8 cellular contexts compared by ENCODE assay signal in genomic region chr14:70254476-70254961, GRCh38.
A peak's percentile ranks its signal among the peaks of the same experiment; 100 is the strongest.
DNase-seq lines count a peak whose midpoint lies in the region; ATAC-seq, FAIRE-seq and TF ChIP-seq lines count a peak whose summit lies in the region.

No MANE protein-coding gene starts in this region.

- 0 out of 3 replicates have a peak, but pooled peaks cover 6% of the 10 kb centered on the region for H3K9me3 ChIP-seq in A549
- no peaks in the 10 kb centered on the region for H3K9me3 ChIP-seq in sigmoid colon

- CTCF ChIA-PET in A549 (lab: Yijun Ruan, JAX): interaction anchor here (1.1 to 1.3 kb wide), 2 partner anchors 63 to 436 kb away, joined by 3 read pairs; no protein-coding TSS in a partner anchor

- H3K4me2 ChIP-seq in A549: peak overlapping the region; percentile 96

- WGBS in A549 (ENCODE audit: missing lambda C conversion rate): 2% methylated on average over 11 of the region's 31 CpGs
- 0 to 1% methylated on average over 31 of the region's 31 CpGs for WGBS in sigmoid colon, 2 donors

- H3K4me1 ChIP-seq in A549 (no peaks in the 10 kb centered on the region), sigmoid colon (peaks cover 0 to 3% (median 2%) of the 10 kb centered on the region in 4 donors)

- intact Hi-C loops in left ventricle myocardium superior (cut with micrococcal nuclease): no loop called here
- intact Hi-C loops in sigmoid colon (cut with DNase I): no loop called here

- TF ChIP-seq RAD21 in A549 (conservative IDR thresholded peaks at IDR 0.05 in 1 of 2, IDR thresholded peaks at IDR 0.05 in 1 of 2): no peak

- ATAC-seq in A549 (peak; percentile 92 to 95), left ventricle myocardium superior (peak; percentile 57)

- H3K27ac ChIP-seq in A549: peak overlapping the region; percentile 77 to 94
- H3K27ac ChIP-seq in sigmoid colon: no peak overlapping the region

- DNase-seq in A549 (ENCODE audit: low read depth in 1 of 2, low spot score in 1 of 2) (peak in 1 of 2 experiments; percentile 56), GM12865 (ENCODE audit: low read depth) (peak; percentile 73), LoVo (ENCODE audit: low spot score) (peak; percentile 77), left ventricle myocardium superior (peak; percentile 61), sigmoid colon (no peak), putamen (ENCODE audit: low spot score) (no peak)
- peak; percentile 50 for DNase-seq in activated CD8-positive, alpha-beta memory T cell treated with anti-CD3 and anti-CD28 coated beads, Interleukin-2, amount 50 U/mL, for 48 hours
- DNase-seq in activated CD4-positive, CD25-positive, alpha-beta regulatory T cell (lab: John Stamatoyannopoulos, UW): no peak

- H3K4me3 ChIP-seq in A549 (peak overlapping the region; percentile 55), GM12865 (ENCODE audit: low read depth, low read length) (peak overlapping the region; percentile 52), sigmoid colon (peak overlapping the region; percentile 12 to 51 (median 39))

- TF ChIP-seq CTCF in A549 (IDR thresholded peaks at IDR 0.05) (no peak), GM12865 (IDR thresholded peaks at IDR 0.05; ENCODE audit: insufficient read depth, low read depth, low read length, missing control alignments) (no peak), sigmoid colon (IDR thresholded peaks at IDR 0.05) (no peak)

- TF ChIP-seq POLR2A in A549 (IDR thresholded peaks at IDR 0.05; ENCODE audit: low read length) (0 out of 2 replicates have a peak, but pooled peaks have one; percentile 15), sigmoid colon (IDR thresholded peaks at IDR 0.05) (no peak)

- TF ChIP-seq EP300 in A549 (IDR thresholded peaks at IDR 0.05) (no peak), sigmoid colon (IDR thresholded peaks at IDR 0.05) (no peak)

- POLR2A ChIA-PET in A549 (lab: Yijun Ruan, JAX): interaction anchor here (0.9 kb wide), 1 partner anchor 375 kb away, joined by 3 read pairs; the partner anchor contains the start of gene SMOC1

- no peak for FAIRE-seq in A549 (lab: Jason Lieb, UNC)

- H3K36me3 ChIP-seq in sigmoid colon: no peaks in the 10 kb centered on the region

- peaks cover 5 to 30% (median 14%) of the 10 kb centered on the region in 3 donors for H3K27me3 ChIP-seq in sigmoid colon

TF ChIP-seq in A549, 52 proteins besides CTCF, POLR2A, EP300 and RAD21:
- TF ChIP-seq BCL3 (IDR thresholded peaks at IDR 0.05) (no peak), PHF8 (IDR thresholded peaks at IDR 0.05; ENCODE audit: borderline replicate concordance, low read depth) (no peak), KDM1A (IDR thresholded peaks at IDR 0.05; ENCODE audit: low read depth) (no peak), RARB (CRISPR knock-in tag; IDR thresholded peaks at IDR 0.05) (no peak), EHF (CRISPR knock-in tag; IDR thresholded peaks at IDR 0.05) (no peak), FOXS1 (CRISPR knock-in tag; IDR thresholded peaks at IDR 0.05) (no peak), HOXB13 (CRISPR knock-in tag; IDR thresholded peaks at IDR 0.05; ENCODE audit: low read depth) (no peak), CEBPB (IDR thresholded peaks at IDR 0.05) (no peak), PBX3 (IDR thresholded peaks at IDR 0.05) (no peak), CBX2 (IDR thresholded peaks at IDR 0.05; ENCODE audit: borderline replicate concordance, low read depth) (no peak), RFX5 (IDR thresholded peaks at IDR 0.05) (no peak), CBX8 (IDR thresholded peaks at IDR 0.05) (peak; percentile 57; the same call in 1 of the 2 replicates), MAFK (IDR thresholded peaks at IDR 0.05; ENCODE audit: partially characterized antibody) (no peak), POLR2AphosphoS2 (conservative IDR thresholded peaks at IDR 0.05; ENCODE audit: low read length) (no peak), FOSB (CRISPR knock-in tag; IDR thresholded peaks at IDR 0.05) (no peak), E2F6 (IDR thresholded peaks at IDR 0.05; ENCODE audit: borderline replicate concordance, low read depth) (0 out of 2 replicates have a peak, but pooled peaks have one; percentile 43), ZSCAN20 (CRISPR knock-in tag; IDR thresholded peaks at IDR 0.05) (no peak), CHD4 (IDR thresholded peaks at IDR 0.05; ENCODE audit: borderline replicate concordance) (no peak), RNF2 (IDR thresholded peaks at IDR 0.05; ENCODE audit: borderline replicate concordance, low read depth) (peak; percentile 69; the same call in 1 of the 2 replicates), NR3C1 (IDR thresholded peaks at IDR 0.05) (no peak), MAX (IDR thresholded peaks at IDR 0.05) (0 out of 2 replicates have a peak, but pooled peaks have one; percentile 36), CHD2 (IDR thresholded peaks at IDR 0.05; ENCODE audit: low read length, partially characterized antibody) (no peak), ELK1 (IDR thresholded peaks at IDR 0.05; ENCODE audit: low read depth, low read length) (no peak)

Comparison
In these comparisons a context has a peak if more than half of its experiments do, and no peak if none do; other contexts are left out.
1. DNase-seq: peak in GM12865 (single experiment), LoVo (single experiment), activated CD8-positive, alpha-beta memory T cell treated with anti-CD3 and anti-CD28 coated beads, Interleukin-2, amount 50 U/mL, for 48 hours (single experiment) and left ventricle myocardium superior (single experiment); none in sigmoid colon (single experiment), putamen (single experiment) and activated CD4-positive, CD25-positive, alpha-beta regulatory T cell (0 of 4).
2. H3K27ac ChIP-seq: peak in A549 (2 of 2); none in sigmoid colon (0 of 4).
3. Peak in every context shown above with its lines, with median percentiles within 50 percentile points of each other: H3K4me3 ChIP-seq.